In the genomic region with DNA sequence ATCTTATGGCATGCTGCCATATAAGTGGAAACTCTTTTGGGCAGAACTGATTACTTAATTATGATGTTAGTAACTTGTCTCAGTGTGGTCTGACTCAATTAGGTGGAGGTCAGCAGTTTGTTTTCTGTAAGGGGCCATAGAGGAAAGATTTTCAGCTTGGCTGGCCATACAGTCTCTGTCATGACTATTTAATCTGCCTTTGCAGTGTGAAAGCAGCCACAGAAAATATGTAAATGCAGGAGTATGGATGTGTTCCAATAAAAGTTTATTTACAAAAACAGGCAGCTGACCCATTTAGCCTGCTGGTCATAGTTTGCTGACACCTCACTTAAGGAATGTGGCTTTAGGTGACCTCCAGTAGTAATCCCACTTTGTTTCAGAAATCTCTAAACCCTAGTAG, we compare ENCODE assay signal across 14 cellular contexts.
"Had no signal": no experiment of that assay in that cellular context is flagged by ENCODE, and none has a peak within 500 bp of the region (broad histone marks: within the 10 kb centered on the region; RNA-seq: fewer than 3 reads in every experiment).

No MANE protein-coding gene starts in this region.

- DNase-seq: activated CD4-positive, alpha-beta memory T cell treated with anti-CD3 and anti-CD28 coated beads for 36 hours; activated CD4-positive, alpha-beta T cell treated with anti-CD3 and anti-CD28 coated beads for 1 hour; activated gamma-delta T cell treated with Interleukin-2 at 50 U/mL for 16 hours; activated T-cell treated with anti-CD3 and anti-CD28 coated beads, Interleukin-2, amount 50 U/mL, for 72 hours; caudate nucleus; effector memory CD8-positive, alpha-beta T cell; heart left ventricle; islet precursor cell; left ventricle myocardium superior; ovary; stimulated activated CD4-positive, alpha-beta T cell treated with anti-CD3 and anti-CD28 coated beads, Interleukin-15, amount 100 ng/mL, for 24 hours; stimulated activated CD4-positive, alpha-beta T cell treated with anti-CD3 and anti-CD28 coated beads, Interleukin-4, amount 100 ng/mL, for 24 hours; stomach; uterus had no signal

- ATAC-seq: activated T-cell treated with anti-CD3 and anti-CD28 coated beads, Interleukin-2, amount 50 U/mL, for 72 hours; effector memory CD8-positive, alpha-beta T cell; heart left ventricle; left ventricle myocardium superior had no signal
